Comparison of ENCODE assay signal across 4 cellular contexts in genomic region chr22:22286390-22287105, GRCh38. TPM values are rescaled to one million over a fixed set of nuclear protein-coding genes. Genes with fewer than 3 reads are reported as not detected.
"Had no signal": no experiment of that assay in that cellular context is flagged by ENCODE, and none has a peak within 500 bp of the region (broad histone marks: within the 10 kb centered on the region; RNA-seq: fewer than 3 reads in every experiment).

No MANE protein-coding gene starts in this region.

RNA-seq across cellular contexts. Expression of gene VPREB1, which starts 42.0 kb away (rescaled TPM):
- total RNA-seq: LHCN-M2, M059J, MCF 10A, NCI-H460 had no signal
